ENCODE assay signal across 22 cellular contexts in genomic region chr4:56112377-56112776, GRCh38.
DNase-seq lines count a peak whose midpoint lies in the region; ATAC-seq and TF ChIP-seq lines count a peak whose summit lies in the region.
"Had no signal": no experiment of that assay in that cellular context is flagged by ENCODE, and none has a peak within 500 bp of the region (broad histone marks: within the 10 kb centered on the region; RNA-seq: fewer than 3 reads in every experiment).

No MANE protein-coding gene starts in this region.

- H3K27me3 ChIP-seq in BE2C = no peaks in the 10 kb centered on the region
- H3K27me3 ChIP-seq in KMS-11 (ENCODE audit: insufficient read depth, low read depth) = no peaks in the 10 kb centered on the region
- H3K27me3 ChIP-seq in kidney epithelial cell (ENCODE audit: control insufficient read depth, insufficient read depth, low read length) = no peaks in the 10 kb centered on the region
- H3K27me3 ChIP-seq: BLaER1 treated with 17β-estradiol and CSF1 and Interleukin-3, amounts not matched to agents 10 nM and 100 nM; MG63; right atrium auricular region; tibial artery had no signal

- no peaks in the 10 kb centered on the region for H3K9me3 ChIP-seq in BE2C
- H3K9me3 ChIP-seq: MG63, right atrium auricular region, tibial artery had no signal

- no peak overlapping the region for H3K4me2 ChIP-seq in KMS-11

- no peak for ATAC-seq in HG02981 (IDR thresholded peaks at IDR 0.05; ENCODE audit: unreplicated experiment)
- ATAC-seq: stimulated activated naive CD8-positive, alpha-beta T cell treated with anti-CD3 and anti-CD28 coated beads, Interleukin-15, amount 100 ng/mL, for 72 hours had no signal

- H3K36me3 ChIP-seq in BE2C (no peaks in the 10 kb centered on the region; the same call in none of the 2 replicates), KMS-11 (ENCODE audit: insufficient read depth) (no peaks in the 10 kb centered on the region), kidney epithelial cell (ENCODE audit: control insufficient read depth, insufficient read depth, low read length) (no peaks in the 10 kb centered on the region)
- H3K36me3 ChIP-seq: MG63, right atrium auricular region, tibial artery had no signal

- no peaks in the 10 kb centered on the region for H4K20me1 ChIP-seq in KMS-11 (ENCODE audit: insufficient read depth)
- H4K20me1 ChIP-seq: BLaER1 treated with 17β-estradiol and CSF1 and Interleukin-3, amounts not matched to agents 10 nM and 100 nM had no signal

- no peak overlapping the region for H3K27ac ChIP-seq in KMS-11
- H3K27ac ChIP-seq: BLaER1 treated with 17β-estradiol and CSF1 and Interleukin-3, amounts not matched to agents 10 nM and 100 nM; right atrium auricular region; tibial artery had no signal

- TF ChIP-seq CTCF in BE2C (IDR thresholded peaks at IDR 0.05; ENCODE audit: low read depth, low read length) = peak; percentile 32; the same call in 1 of the 2 replicates
- TF ChIP-seq CTCF in KMS-11 (conservative IDR thresholded peaks at IDR 0.05; ENCODE audit: low read depth, low read length) = 0 out of 2 replicates have a peak, but pooled peaks have one; percentile 30
- peak; percentile 21 for TF ChIP-seq CTCF in choroid plexus epithelial cell (conservative IDR thresholded peaks at IDR 0.05; ENCODE audit: low read depth, low read length)
- TF ChIP-seq CTCF in kidney epithelial cell (IDR thresholded peaks at IDR 0.05; ENCODE audit: insufficient read depth, low read length, poor library complexity, severe bottlenecking) = peak; percentile 16

- no peak overlapping the region for H3K9ac ChIP-seq in KMS-11
- H3K9ac ChIP-seq: BLaER1 treated with 17β-estradiol and CSF1 and Interleukin-3, amounts not matched to agents 10 nM and 100 nM had no signal

- H2AFZ ChIP-seq in KMS-11 (ENCODE audit: low read depth) = no peak overlapping the region

- H3K79me2 ChIP-seq in KMS-11 (ENCODE audit: insufficient read depth, low read depth) = no peaks in the 10 kb centered on the region

- DNase-seq in BE2C (no peak), choroid plexus epithelial cell (ENCODE audit: low read depth) (no peak), kidney epithelial cell (ENCODE audit: low read depth) (no peak), DMS153 (lab: John Stamatoyannopoulos, UW) (no peak), GM19238 (ENCODE audit: insufficient read length, low spot score) (no peak)
- DNase-seq in stimulated activated CD4-positive, alpha-beta T cell treated with anti-CD3 and anti-CD28 coated beads, Interleukin-4, amount 100 ng/mL, for 1 hour = no peak
- DNase-seq: activated CD4-positive, alpha-beta T cell treated with anti-CD3 and anti-CD28 coated beads, Interleukin-2, amount 50 U/mL, for 48 hours; activated gamma-delta T cell; caudate nucleus; foreskin fibroblast; GOT3; hypothalamus; MG63; NCI-H1436; NCI-H524 treated with DMSO at 0.1 percent for 48 hours; RPMI8226; stimulated activated naive CD8-positive, alpha-beta T cell treated with anti-CD3 and anti-CD28 coated beads, Interleukin-15, amount 100 ng/mL, for 72 hours; tibial artery had no signal

- H3K4me3 ChIP-seq in BE2C (ENCODE audit: low read depth, low read length) (no peak overlapping the region), KMS-11 (IDR thresholded peaks at IDR 0.05; ENCODE audit: insufficient read depth, low read depth, low read length) (no peak overlapping the region), choroid plexus epithelial cell (ENCODE audit: low read depth, low read length) (no peak overlapping the region), kidney epithelial cell (ENCODE audit: low read depth, low read length) (no peak overlapping the region)
- H3K4me3 ChIP-seq: BLaER1 treated with 17β-estradiol and CSF1 and Interleukin-3, amounts not matched to agents 10 nM and 100 nM; MG63; right atrium auricular region; tibial artery had no signal

- peaks cover 32% of the 10 kb centered on the region for H3K4me1 ChIP-seq in BE2C
- H3K4me1 ChIP-seq in KMS-11 (ENCODE audit: low read depth, poor library complexity, severe bottlenecking) = no peaks in the 10 kb centered on the region
- H3K4me1 ChIP-seq: right atrium auricular region, tibial artery had no signal
